27 cellular contexts compared by ENCODE assay signal in the genomic region with DNA sequence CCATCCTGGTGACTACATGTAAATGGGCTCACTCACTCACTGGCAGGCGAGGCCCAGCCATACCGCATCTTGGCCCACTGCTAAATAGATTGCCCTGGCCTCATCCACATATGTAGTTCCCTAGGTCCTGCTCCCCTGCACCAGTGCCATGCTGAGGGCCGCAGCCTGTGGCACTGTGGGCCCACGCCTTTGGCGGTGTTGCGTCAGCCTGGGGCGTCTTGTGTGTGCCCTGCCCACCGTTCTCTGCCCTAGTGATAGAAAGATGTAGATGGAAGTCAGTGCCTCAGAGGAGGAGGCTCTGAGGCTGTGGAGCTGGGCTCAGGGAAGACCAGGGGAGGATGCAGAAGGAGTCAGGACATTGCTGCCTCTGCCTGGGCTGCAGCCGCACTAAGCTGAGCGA. TPM values are rescaled to one million over a fixed set of nuclear protein-coding genes. Genes with fewer than 3 reads are reported as not detected.
DNase-seq lines count a peak whose midpoint lies in the region; ATAC-seq and TF ChIP-seq lines count a peak whose summit lies in the region.
"Had no signal": no experiment of that assay in that cellular context is flagged by ENCODE, and none has a peak within 500 bp of the region (broad histone marks: within the 10 kb centered on the region; RNA-seq: fewer than 3 reads in every experiment).

No MANE protein-coding gene starts in this region.

- peaks cover 58% of the 10 kb centered on the region for H3K4me1 Mint-ChIP-seq in activated naive CD4-positive, alpha-beta T cell treated with anti-CD3 and anti-CD28 coated beads, Interleukin-2, amount 10 ng/mL, durations not matched to agents 7 days and 5 days
- H3K4me1 Mint-ChIP-seq in WTC11 = peaks cover 24% of the 10 kb centered on the region
- peaks cover 8% of the 10 kb centered on the region for H3K4me1 Mint-ChIP-seq in glutamatergic neuron (ENCODE audit: low read depth, unreplicated experiment)
- H3K4me1 Mint-ChIP-seq in stimulated activated naive B cell treated with anti-CD40 and anti-IgM and Interleukin-4, amounts not matched to agents 10 μg/mL and 1 μg/mL and 100 μg/mL, for 72 hours = peaks cover 25 to 29% of the 10 kb centered on the region in 2 donors

- TF ChIP-seq CTCF in WTC11 (IDR thresholded peaks at IDR 0.05) (no peak), glutamatergic neuron (IDR thresholded peaks at IDR 0.05; ENCODE audit: partially characterized antibody, unreplicated experiment) (no peak)

- H3K9me3 Mint-ChIP-seq in activated naive CD4-positive, alpha-beta T cell treated with anti-CD3 and anti-CD28 coated beads, Interleukin-2, amount 10 ng/mL, durations not matched to agents 7 days and 5 days = no peaks in the 10 kb centered on the region
- H3K9me3 Mint-ChIP-seq in WTC11 (no peaks in the 10 kb centered on the region), glutamatergic neuron (ENCODE audit: unreplicated experiment) (peaks cover 20% of the 10 kb centered on the region)
- no peaks in the 10 kb centered on the region for H3K9me3 Mint-ChIP-seq in stimulated activated naive B cell treated with anti-CD40 and anti-IgM and Interleukin-4, amounts not matched to agents 10 μg/mL and 1 μg/mL and 100 μg/mL, for 72 hours
- H3K9me3 Mint-ChIP-seq: activated T-helper 2 cell treated with anti-CD3 and anti-CD28 coated beads, Interferon-gamma antibody, Interleukin-2, Interleukin-4, amounts not matched to agents 10 μg/mL and 5 μg/mL and 100 μg/mL, durations not matched to agents 14 hours and 24 hours and 36 hours; memory B cell had no signal

- no peak for DNase-seq in activated naive CD4-positive, alpha-beta T cell treated with anti-CD3 and anti-CD28 coated beads, Interleukin-2, amount 10 ng/mL, durations not matched to agents 7 days and 5 days
- no peak for DNase-seq in activated naive CD4-positive, alpha-beta T cell treated with Interleukin-2 at 50 U/mL for 16 hours
- DNase-seq in WTC11 (ENCODE audit: low spot score) (no peak), glutamatergic neuron (no peak), kidney tubule cell (ENCODE audit: low spot score) (no peak), NCI-H774 (lab: John Stamatoyannopoulos, UW) (no peak)
- DNase-seq in stimulated activated naive B cell treated with anti-CD40 and anti-IgM and Interleukin-4, amounts not matched to agents 10 μg/mL and 1 μg/mL and 100 μg/mL, for 72 hours = no peak
- DNase-seq: activated CD4-positive, alpha-beta T cell treated with anti-CD3 and anti-CD28 coated beads, Interleukin-2, amount 50 U/mL, for 1 hour; activated CD8-positive, alpha-beta memory T cell treated with anti-CD3 and anti-CD28 coated beads, Interleukin-2, amount 50 U/mL, for 48 hours; central memory CD4-positive, alpha-beta T cell; DMS53; gastrocnemius medialis; HCEC 1CT; KG1; left cardiac atrium; MM.1S; NCI-H1436 treated with DMSO at 0.1 percent for 48 hours; NCI-H446 treated with DMSO at 0.1 percent for 48 hours; occipital lobe; psoas muscle; tibial artery had no signal

- ATAC-seq in WTC11 (no peak), HG03108 (IDR thresholded peaks at IDR 0.05; ENCODE audit: unreplicated experiment) (no peak)
- ATAC-seq in stimulated activated naive B cell treated with anti-CD40 and anti-IgM and Interleukin-4, amounts not matched to agents 10 μg/mL and 1 μg/mL and 100 μg/mL, for 72 hours (replicated peaks) = no peak
- ATAC-seq: gastrocnemius medialis, left cardiac atrium, psoas muscle had no signal

- H3K4me3 Mint-ChIP-seq in activated naive CD4-positive, alpha-beta T cell treated with anti-CD3 and anti-CD28 coated beads, Interleukin-2, amount 10 ng/mL, durations not matched to agents 7 days and 5 days = no peak overlapping the region
- H3K4me3 Mint-ChIP-seq in WTC11 = no peak overlapping the region
- H3K4me3 Mint-ChIP-seq in glutamatergic neuron (ENCODE audit: unreplicated experiment) = no peak overlapping the region
- no peak overlapping the region for H3K4me3 Mint-ChIP-seq in stimulated activated naive B cell treated with anti-CD40 and anti-IgM and Interleukin-4, amounts not matched to agents 10 μg/mL and 1 μg/mL and 100 μg/mL, for 72 hours
- H3K4me3 Mint-ChIP-seq: memory B cell had no signal

- peak overlapping the region; percentile 39 for H3K27ac Mint-ChIP-seq in activated naive CD4-positive, alpha-beta T cell treated with anti-CD3 and anti-CD28 coated beads, Interleukin-2, amount 10 ng/mL, durations not matched to agents 7 days and 5 days
- H3K27ac Mint-ChIP-seq in WTC11 (peak overlapping the region; percentile 87), glutamatergic neuron (ENCODE audit: unreplicated experiment) (peak overlapping the region; percentile 52)
- H3K27ac Mint-ChIP-seq in stimulated activated naive B cell treated with anti-CD40 and anti-IgM and Interleukin-4, amounts not matched to agents 10 μg/mL and 1 μg/mL and 100 μg/mL, for 72 hours = peak overlapping the region; percentile 56
- H3K27ac Mint-ChIP-seq: B cell, memory B cell had no signal

- H3K36me3 Mint-ChIP-seq in activated naive CD4-positive, alpha-beta T cell treated with anti-CD3 and anti-CD28 coated beads, Interleukin-2, amount 10 ng/mL, durations not matched to agents 7 days and 5 days = no peaks in the 10 kb centered on the region
- no peaks in the 10 kb centered on the region for H3K36me3 Mint-ChIP-seq in WTC11
- H3K36me3 Mint-ChIP-seq in glutamatergic neuron (ENCODE audit: unreplicated experiment) = no peaks in the 10 kb centered on the region
- H3K36me3 Mint-ChIP-seq in stimulated activated naive B cell treated with anti-CD40 and anti-IgM and Interleukin-4, amounts not matched to agents 10 μg/mL and 1 μg/mL and 100 μg/mL, for 72 hours = no peaks in the 10 kb centered on the region
- H3K36me3 Mint-ChIP-seq: activated naive CD8-positive, alpha-beta T cell; memory B cell had no signal

- CTCF ChIA-PET in activated naive CD4-positive, alpha-beta T cell treated with anti-CD3 and anti-CD28 coated beads, Interleukin-2, amount 10 ng/mL, durations not matched to agents 7 days and 5 days (lab: Charles Lee) = interaction anchor here (0.9 to 1.4 kb wide), 3 partner anchors 70 to 195 kb away, joined by 3 to 5 read pairs (median 3); no protein-coding TSS in a partner anchor
- CTCF ChIA-PET in WTC11 (lab: Charles Lee) = interaction anchor here (1.3 to 2.1 kb wide), 4 partner anchors 12 to 70 kb away, joined by 3 to 21 read pairs (median 9); no protein-coding TSS in a partner anchor

- peaks cover 15% of the 10 kb centered on the region for H3K27me3 Mint-ChIP-seq in activated naive CD4-positive, alpha-beta T cell treated with anti-CD3 and anti-CD28 coated beads, Interleukin-2, amount 10 ng/mL, durations not matched to agents 7 days and 5 days
- H3K27me3 Mint-ChIP-seq in WTC11 (ENCODE audit: low read depth) (no peaks in the 10 kb centered on the region), glutamatergic neuron (ENCODE audit: unreplicated experiment) (peaks cover 8% of the 10 kb centered on the region)
- peaks cover 4 to 14% of the 10 kb centered on the region in 2 donors for H3K27me3 Mint-ChIP-seq in stimulated activated naive B cell treated with anti-CD40 and anti-IgM and Interleukin-4, amounts not matched to agents 10 μg/mL and 1 μg/mL and 100 μg/mL, for 72 hours
- H3K27me3 Mint-ChIP-seq: activated naive CD8-positive, alpha-beta T cell; B cell had no signal

- POLR2A ChIA-PET in WTC11 (lab: Charles Lee) = no interaction called here

TF ChIP-seq in WTC11, 78 proteins besides CTCF, POLR2A, EP300 and RAD21 (continues in another document):
- TF ChIP-seq, protein P1, sequence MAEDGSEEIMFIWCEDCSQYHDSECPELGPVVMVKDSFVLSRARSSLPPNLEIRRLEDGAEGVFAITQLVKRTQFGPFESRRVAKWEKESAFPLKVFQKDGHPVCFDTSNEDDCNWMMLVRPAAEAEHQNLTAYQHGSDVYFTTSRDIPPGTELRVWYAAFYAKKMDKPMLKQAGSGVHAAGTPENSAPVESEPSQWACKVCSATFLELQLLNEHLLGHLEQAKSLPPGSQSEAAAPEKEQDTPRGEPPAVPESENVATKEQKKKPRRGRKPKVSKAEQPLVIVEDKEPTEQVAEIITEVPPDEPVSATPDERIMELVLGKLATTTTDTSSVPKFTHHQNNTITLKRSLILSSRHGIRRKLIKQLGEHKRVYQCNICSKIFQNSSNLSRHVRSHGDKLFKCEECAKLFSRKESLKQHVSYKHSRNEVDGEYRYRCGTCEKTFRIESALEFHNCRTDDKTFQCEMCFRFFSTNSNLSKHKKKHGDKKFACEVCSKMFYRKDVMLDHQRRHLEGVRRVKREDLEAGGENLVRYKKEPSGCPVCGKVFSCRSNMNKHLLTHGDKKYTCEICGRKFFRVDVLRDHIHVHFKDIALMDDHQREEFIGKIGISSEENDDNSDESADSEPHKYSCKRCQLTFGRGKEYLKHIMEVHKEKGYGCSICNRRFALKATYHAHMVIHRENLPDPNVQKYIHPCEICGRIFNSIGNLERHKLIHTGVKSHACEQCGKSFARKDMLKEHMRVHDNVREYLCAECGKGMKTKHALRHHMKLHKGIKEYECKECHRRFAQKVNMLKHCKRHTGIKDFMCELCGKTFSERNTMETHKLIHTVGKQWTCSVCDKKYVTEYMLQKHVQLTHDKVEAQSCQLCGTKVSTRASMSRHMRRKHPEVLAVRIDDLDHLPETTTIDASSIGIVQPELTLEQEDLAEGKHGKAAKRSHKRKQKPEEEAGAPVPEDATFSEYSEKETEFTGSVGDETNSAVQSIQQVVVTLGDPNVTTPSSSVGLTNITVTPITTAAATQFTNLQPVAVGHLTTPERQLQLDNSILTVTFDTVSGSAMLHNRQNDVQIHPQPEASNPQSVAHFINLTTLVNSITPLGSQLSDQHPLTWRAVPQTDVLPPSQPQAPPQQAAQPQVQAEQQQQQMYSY (CRISPR knock-in tag; IDR thresholded peaks at IDR 0.05) = peak; percentile 37; the same call in 1 of the 2 replicates
- no peak for TF ChIP-seq ZNF396 (CRISPR knock-in tag; IDR thresholded peaks at IDR 0.05; ENCODE audit: borderline replicate concordance)

RNA-seq across cellular contexts. Expression of a gene that starts 18.9 kb away (rescaled TPM):
- total RNA-seq in WTC11 (2021) (35.5 to 49.4 TPM (median 35.5 TPM) in 3 replicates), glutamatergic neuron (ENCODE audit: unreplicated experiment) (48.9 TPM)

RNA-seq across cellular contexts. Expression of a gene that starts 26.9 kb away (rescaled TPM):
- total RNA-seq in WTC11 (2021) = 188 to 223 TPM (median 201 TPM) in 3 replicates
- total RNA-seq in glutamatergic neuron (ENCODE audit: unreplicated experiment) = 216 TPM

RNA-seq across cellular contexts. Expression of a gene that starts 57.4 kb away (rescaled TPM):
- 11.3 to 13.2 TPM (median 11.6 TPM) in 3 replicates for total RNA-seq in WTC11 (2021)
- total RNA-seq in glutamatergic neuron (ENCODE audit: unreplicated experiment) = 124 TPM
- total RNA-seq: ascending aorta, B cell, gastrocnemius medialis had no signal
